9 cellular contexts compared by ENCODE assay signal in the genomic region with DNA sequence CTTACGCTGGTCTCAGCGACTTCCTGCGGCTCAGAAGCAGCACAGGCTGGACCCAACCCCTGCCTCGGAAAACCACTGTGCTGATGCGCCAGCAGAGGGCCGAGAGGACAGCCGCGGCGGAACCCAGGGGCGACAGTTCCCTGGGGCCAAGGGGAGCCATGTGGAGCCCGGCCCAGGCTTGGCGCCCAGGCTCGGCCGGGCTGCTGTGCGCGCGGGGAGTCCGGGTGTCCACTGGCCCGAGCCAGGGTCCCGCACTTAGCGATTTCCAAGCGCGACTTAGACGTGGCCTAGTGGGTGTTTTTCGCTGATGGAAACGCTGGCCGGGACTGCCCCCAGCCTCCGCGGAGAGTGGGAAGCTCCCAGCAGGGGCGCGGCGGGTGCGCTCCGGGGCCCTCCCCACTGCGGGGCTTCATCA. TPM values are rescaled to one million over a fixed set of nuclear protein-coding genes. Genes with fewer than 3 reads are reported as not detected.
A peak's percentile ranks its signal among the peaks of the same experiment; 100 is the strongest.
DNase-seq lines count a peak whose midpoint lies in the region; ATAC-seq lines count a peak whose summit lies in the region.
"Had no signal": no experiment of that assay in that cellular context is flagged by ENCODE, and none has a peak within 500 bp of the region (broad histone marks: within the 10 kb centered on the region; RNA-seq: fewer than 3 reads in every experiment).

No MANE protein-coding gene starts in this region.

- DNase-seq in EL (peak; percentile 59), RPMI7951 (ENCODE audit: low read depth) (peak; percentile 53), globus pallidus (ENCODE audit: low spot score) (peak; percentile 16), retina (peak; percentile 73), ACHN (no peak), MG63 (no peak), LoVo (ENCODE audit: low spot score) (no peak)
- DNase-seq: Karpas-422 had no signal

- no peaks in the 10 kb centered on the region for H3K27me3 ChIP-seq in MG63

- ATAC-seq in GM19467 (IDR thresholded peaks at IDR 0.05; ENCODE audit: unreplicated experiment): no peak

- no peak overlapping the region for H3K4me3 ChIP-seq in MG63

- no peaks in the 10 kb centered on the region for H3K9me3 ChIP-seq in MG63

- H3K36me3 ChIP-seq in MG63: no peaks in the 10 kb centered on the region

- in situ Hi-C loops in ACHN (cut with HindIII; ENCODE audit: low pct_ligation_motif_present, low pct_unique_long_range_greater_than_20kb, low sequenced_read_pairs): no loop called here

RNA-seq across cellular contexts. Expression of a gene that starts 18.6 kb away (rescaled TPM):
- 21.0 and 23.8 TPM in 2 replicates for total RNA-seq in RPMI7951 (2014; rRNA removed; shearing (Covaris generic))
- 70.6 and 72.7 TPM in 2 replicates for total RNA-seq in MG63 (2014; rRNA removed; shearing (Covaris generic); ENCODE audit: low replicate concordance)

Comparison
In these comparisons a context has a peak if more than half of its experiments do, and no peak if none do; other contexts are left out.
1. DNase-seq: peak in EL (single experiment), RPMI7951 (single experiment), globus pallidus (single experiment) and retina (single experiment); none in ACHN (single experiment), MG63 (single experiment) and LoVo (single experiment).